In genomic region chr14:49853572-49854375, GRCh38 we compare ENCODE assay signal across 8 cellular contexts. TPM values are rescaled to one million over a fixed set of nuclear protein-coding genes. Genes with fewer than 3 reads are reported as not detected.
DNase-seq lines count a peak whose midpoint lies in the region; ATAC-seq lines count a peak whose summit lies in the region.

No MANE protein-coding gene starts in this region.

- H3K27ac Mint-ChIP-seq in activated CD4-positive, alpha-beta memory T cell treated with anti-CD3 and anti-CD28 coated beads for 36 hours: peak overlapping the region; percentile 95

- H2BK15ac ChIP-seq in mesendoderm (replicated peaks; ENCODE audit: low read depth): no peak overlapping the region

- H3K4me3 Mint-ChIP-seq in activated CD4-positive, alpha-beta memory T cell treated with anti-CD3 and anti-CD28 coated beads for 36 hours: peak overlapping the region; percentile 98

- no peak overlapping the region for H2BK5ac ChIP-seq in mesendoderm (ENCODE audit: low read length)

- no peak overlapping the region for H3K4me3 ChIP-seq in mesendoderm (ENCODE audit: low read length)

- no peak overlapping the region for H3K4ac ChIP-seq in mesendoderm (ENCODE audit: low read depth, low read length)

- peaks cover 11% of the 10 kb centered on the region for H3K79me2 ChIP-seq in mesendoderm (ENCODE audit: control insufficient read depth, insufficient read depth, low read length)

- H3K79me1 ChIP-seq in mesendoderm (ENCODE audit: low read length): peaks cover 2% of the 10 kb centered on the region

- H3K18ac ChIP-seq in mesendoderm (ENCODE audit: low read length): no peak overlapping the region

- H2BK120ac ChIP-seq in mesendoderm (ENCODE audit: low read depth, low read length): no peak overlapping the region

- POLR2A ChIA-PET in activated CD4-positive, alpha-beta memory T cell treated with anti-CD3 and anti-CD28 coated beads for 36 hours (lab: Charles Lee): interaction anchor here (0.6 to 3.9 kb wide), 7 partner anchors 9 to 251 kb away, joined by 3 to 38 read pairs (median 5); partner anchors contain the start of gene KLHDC2

- no peak overlapping the region for H3K56ac ChIP-seq in mesendoderm (ENCODE audit: low read length)

- peak; percentile 36 for ATAC-seq in HG02884 (IDR thresholded peaks at IDR 0.05; ENCODE audit: unreplicated experiment)
- ATAC-seq in HG02840 (IDR thresholded peaks at IDR 0.05; ENCODE audit: low FRiP score, unreplicated experiment): no peak

- H3K27ac ChIP-seq in mesendoderm (ENCODE audit: low read depth, low read length): no peak overlapping the region

- H3K4me1 Mint-ChIP-seq in activated CD4-positive, alpha-beta memory T cell treated with anti-CD3 and anti-CD28 coated beads for 36 hours (ENCODE audit: low read depth): peaks cover 47% of the 10 kb centered on the region

- no peaks in the 10 kb centered on the region for H3K27me3 Mint-ChIP-seq in activated CD4-positive, alpha-beta memory T cell treated with anti-CD3 and anti-CD28 coated beads for 36 hours

- no peak overlapping the region for H4K8ac ChIP-seq in mesendoderm (ENCODE audit: low read depth, low read length)

- H3K4me2 ChIP-seq in mesendoderm (ENCODE audit: low read length): no peak overlapping the region

- H3K27me3 ChIP-seq in mesendoderm (ENCODE audit: insufficient read depth, low read length, poor library complexity): no peaks in the 10 kb centered on the region

- no peak overlapping the region for H3K23ac ChIP-seq in mesendoderm (ENCODE audit: low read length)

- CTCF ChIA-PET in activated CD4-positive, alpha-beta memory T cell treated with anti-CD3 and anti-CD28 coated beads for 36 hours (lab: Charles Lee): interaction anchor here (0.6 to 6.5 kb wide), 16 partner anchors 10 to 467 kb away, joined by 3 to 179 read pairs (median 4); partner anchors contain the start of gene VCPKMT

- no peak overlapping the region for H4K5ac ChIP-seq in mesendoderm (ENCODE audit: low read length)

- WGBS in mesendoderm (ENCODE audit: extremely low coverage, insufficient coverage, low lambda C conversion rate): no CpG with 5 or more reads among the region's 27 CpGs

- no peaks in the 10 kb centered on the region for H3K9me3 Mint-ChIP-seq in activated CD4-positive, alpha-beta memory T cell treated with anti-CD3 and anti-CD28 coated beads for 36 hours

- no peaks in the 10 kb centered on the region for H3K36me3 ChIP-seq in mesendoderm (ENCODE audit: control insufficient read depth, insufficient read depth, low read length)

- intact Hi-C loops in activated CD4-positive, alpha-beta memory T cell treated with anti-CD3 and anti-CD28 coated beads for 36 hours (cut with micrococcal nuclease): loop anchor here (1.0 to 5.0 kb wide), 6 partner anchors 9 to 679 kb away; partner anchors contain the start of genes KLHDC2, MAP4K5 and POLE2

- no peaks in the 10 kb centered on the region for H3K4me1 ChIP-seq in mesendoderm (ENCODE audit: control insufficient read depth, low read depth, low read length)

- peaks cover 19% of the 10 kb centered on the region for H3K36me3 Mint-ChIP-seq in activated CD4-positive, alpha-beta memory T cell treated with anti-CD3 and anti-CD28 coated beads for 36 hours

- no peak overlapping the region for H2AK5ac ChIP-seq in mesendoderm (ENCODE audit: low read length)

- H3K9ac ChIP-seq in mesendoderm (ENCODE audit: low read length): no peak overlapping the region

- DNase-seq in DMS53 (lab: John Stamatoyannopoulos, UW) (peak; percentile 93), NCI-H748 (lab: John Stamatoyannopoulos, UW; ENCODE audit: unreplicated experiment) (peak; percentile 81), mesendoderm (peak; percentile 90)
- peak; percentile 80 for DNase-seq in activated CD4-positive, alpha-beta memory T cell treated with anti-CD3 and anti-CD28 coated beads for 36 hours
- DNase-seq in effector CD4-positive, alpha-beta T cell: peak; percentile 64
- DNase-seq in stimulated activated CD4-positive, alpha-beta T cell treated with anti-CD3 and anti-CD28 coated beads, TNF-alpha, amount 100 ng/mL, for 48 hours (ENCODE audit: low read depth in 3 of 3): peak in 2 of 3 donors; percentile 55 to 60

RNA-seq across cellular contexts. Expression of gene NEMF, which starts 1.2 kb away (rescaled TPM):
- 10 to 100 TPM; 63.6 to 71.0 TPM for total RNA-seq in activated CD4-positive, alpha-beta memory T cell treated with anti-CD3 and anti-CD28 coated beads for 36 hours
- polyA plus RNA-seq in mesendoderm (2013, experiment 1 of 2): 54.8 TPM
- 55.7 TPM for polyA plus RNA-seq in mesendoderm (2013, experiment 2 of 2)

RNA-seq across cellular contexts. Expression of gene ARF6, which starts 39.1 kb away (rescaled TPM):
- 100 to 1,000 TPM; 198 to 202 TPM for total RNA-seq in activated CD4-positive, alpha-beta memory T cell treated with anti-CD3 and anti-CD28 coated beads for 36 hours
- polyA plus RNA-seq in mesendoderm (2013, experiment 1 of 2): 42.5 TPM
- polyA plus RNA-seq in mesendoderm (2013, experiment 2 of 2): 41.9 TPM
